ENCODE assay signal across 13 cellular contexts in the genomic region with DNA sequence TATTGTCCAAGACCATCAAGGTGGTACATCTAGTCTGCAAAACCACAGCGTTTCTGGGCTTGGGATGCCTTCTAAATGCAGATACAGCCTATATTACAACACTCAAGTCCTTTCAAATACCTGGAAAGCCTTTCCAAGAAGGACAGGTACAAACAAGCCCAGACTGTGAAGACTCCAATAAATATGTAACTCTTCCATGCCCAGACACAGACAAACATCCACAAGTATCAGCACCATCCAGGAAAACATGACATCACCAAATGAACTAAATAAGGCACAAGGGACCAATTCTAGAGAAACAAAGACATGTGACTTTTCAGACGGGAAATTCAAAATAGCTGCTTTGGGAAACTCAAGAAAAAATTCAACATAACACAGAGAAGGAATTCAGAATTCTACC.
DNase-seq lines count a peak whose midpoint lies in the region; ATAC-seq and TF ChIP-seq lines count a peak whose summit lies in the region.
"Had no signal": no experiment of that assay in that cellular context is flagged by ENCODE, and none has a peak within 500 bp of the region (broad histone marks: within the 10 kb centered on the region; RNA-seq: fewer than 3 reads in every experiment).

No MANE protein-coding gene starts in this region.

- no peaks in the 10 kb centered on the region for H3K27me3 ChIP-seq in RWPE2 (ENCODE audit: insufficient read depth, poor library complexity, severe bottlenecking)
- H3K27me3 ChIP-seq: BLaER1 had no signal

- no peak for TF ChIP-seq CTCF in RWPE2 (IDR thresholded peaks at IDR 0.05; ENCODE audit: poor library complexity, severe bottlenecking)

- ATAC-seq in RWPE2 (ENCODE audit: low read depth) (peak; percentile 77), HG02884 (IDR thresholded peaks at IDR 0.05; ENCODE audit: unreplicated experiment) (no peak), esophagus mucosa (no peak)

- H3K36me3 ChIP-seq in RWPE2 (ENCODE audit: low read depth), result no peaks in the 10 kb centered on the region
- H3K36me3 ChIP-seq: BLaER1 had no signal

- DNase-seq in NCI-H2171 treated with DMSO at 0.1 percent for 48 hours (lab: John Stamatoyannopoulos, UW), result peak; percentile 65
- DNase-seq in NCI-H2171 (lab: John Stamatoyannopoulos, UW), result no peak
- no peak for DNase-seq in RWPE2 (ENCODE audit: low spot score)
- peak; percentile 37 for DNase-seq in epithelial cell of prostate (ENCODE audit: low read depth, low spot score)
- DNase-seq in NCI-H1417 treated with DMSO at 0.1 percent for 48 hours (lab: John Stamatoyannopoulos, UW), result no peak
- DNase-seq: 8988T, AML-193, DMS53, GF-D8, HCEC 1CT had no signal

- no peak overlapping the region for H3K27ac ChIP-seq in RWPE2 (ENCODE audit: poor library complexity, severe bottlenecking)
- H3K27ac ChIP-seq in epithelial cell of prostate, result no peak overlapping the region
- H3K27ac ChIP-seq: BLaER1 had no signal

- H3K4me3 ChIP-seq in RWPE2 (ENCODE audit: severe bottlenecking), result no peak overlapping the region
- H3K4me3 ChIP-seq: BLaER1 had no signal

- no peaks in the 10 kb centered on the region for H3K9me3 ChIP-seq in RWPE2 (ENCODE audit: severe bottlenecking)
- H3K9me3 ChIP-seq: BLaER1 had no signal

- peaks cover 4% of the 10 kb centered on the region for H3K4me1 ChIP-seq in RWPE2 (ENCODE audit: insufficient read depth, poor library complexity, severe bottlenecking)
- H3K4me1 ChIP-seq: BLaER1 had no signal

Comparison
In these comparisons a context has a peak if more than half of its experiments do, and no peak if none do; other contexts are left out.
1. DNase-seq: peak in NCI-H2171 treated with DMSO at 0.1 percent for 48 hours (single experiment) and epithelial cell of prostate (single experiment); none in NCI-H2171 (single experiment), RWPE2 (single experiment) and NCI-H1417 treated with DMSO at 0.1 percent for 48 hours (single experiment).